In the genomic region with DNA sequence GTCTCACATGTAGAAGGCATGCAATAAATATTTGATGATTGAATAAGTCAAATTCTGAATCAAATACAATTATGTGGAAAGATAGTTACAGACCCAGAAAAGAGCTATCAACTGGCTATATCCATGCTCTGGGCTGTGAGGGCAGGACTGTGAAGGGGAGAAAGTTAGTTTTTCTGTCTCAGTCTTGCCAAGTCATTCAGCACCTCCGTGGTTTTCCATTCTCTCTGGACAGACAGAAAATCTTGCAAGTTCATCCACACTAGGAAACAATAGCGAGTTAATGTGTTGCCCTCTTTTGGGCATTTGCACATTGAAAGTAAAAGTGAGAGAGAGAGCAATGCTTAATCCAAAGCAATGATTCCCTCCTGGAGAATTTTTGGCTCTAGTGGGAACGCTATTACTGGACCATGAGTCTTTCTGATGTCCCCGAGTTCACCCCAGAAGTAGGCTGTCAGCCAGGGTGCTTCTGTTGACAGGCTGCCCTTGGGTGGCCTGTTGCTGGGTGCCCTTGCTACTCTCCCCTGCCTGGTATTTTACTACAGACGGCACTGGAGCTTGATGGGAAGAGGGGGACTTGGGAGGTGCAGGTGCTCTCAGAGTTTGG, we compare ENCODE assay signal across 16 cellular contexts.
A peak's percentile ranks its signal among the peaks of the same experiment; 100 is the strongest.
DNase-seq lines count a peak whose midpoint lies in the region; FAIRE-seq and TF ChIP-seq lines count a peak whose summit lies in the region.
"Had no signal": no experiment of that assay in that cellular context is flagged by ENCODE, and none has a peak within 500 bp of the region (broad histone marks: within the 10 kb centered on the region; RNA-seq: fewer than 3 reads in every experiment).

No MANE protein-coding gene starts in this region.

- DNase-seq in ACHN, result peak; percentile 59
- DNase-seq in SJSA1 (ENCODE audit: low read depth in 1 of 2, low spot score in 2 of 2), result peak; percentile 76 to 79
- DNase-seq in cardiac muscle cell (ENCODE audit: low read depth in 1 of 2, low spot score in 1 of 2), result no peak
- DNase-seq in neural crest cell (ENCODE audit: low read depth, low spot score), result no peak
- no peak for DNase-seq in activated T-cell treated with anti-CD3 and anti-CD28 coated beads for 4 hours
- DNase-seq in SIG-M5 (lab: John Stamatoyannopoulos, UW), result no peak
- no peak for DNase-seq in GM19239 (ENCODE audit: insufficient read length, low spot score)
- DNase-seq in H7, result no peak
- DNase-seq: activated CD8-positive, alpha-beta memory T cell treated with anti-CD3 and anti-CD28 coated beads, Interleukin-2, amount 50 U/mL, for 48 hours; MV-4-11; NK-92 treated with Interleukin-12 subunit alpha and Interleukin-12 subunit beta, amount 100 ng/mL, for 24 hours; spleen had no signal

- H3K9me3 Mint-ChIP-seq in neural crest cell, result no peaks in the 10 kb centered on the region

- in situ Hi-C loops in ACHN (cut with HindIII; ENCODE audit: low pct_ligation_motif_present, low pct_unique_long_range_greater_than_20kb, low sequenced_read_pairs), result no loop called here

- no peak overlapping the region for H3K4me3 Mint-ChIP-seq in neural crest cell
- H3K4me3 Mint-ChIP-seq: activated naive CD8-positive, alpha-beta T cell had no signal

- H3K27ac Mint-ChIP-seq in neural crest cell (ENCODE audit: unreplicated experiment), result peak overlapping the region; percentile 47
- H3K27ac Mint-ChIP-seq: activated naive CD8-positive, alpha-beta T cell had no signal

- H3K36me3 Mint-ChIP-seq in neural crest cell (ENCODE audit: low read depth), result peaks cover 6% of the 10 kb centered on the region
- H3K36me3 Mint-ChIP-seq: activated naive CD8-positive, alpha-beta T cell had no signal

- H3K4me1 ChIP-seq in SJSA1 (replicated peaks) (peaks cover 34% of the 10 kb centered on the region), cardiac muscle cell (ENCODE audit: low read depth) (peaks cover 34% of the 10 kb centered on the region)
- H3K4me1 ChIP-seq: A549 had no signal

- H3K27me3 ChIP-seq in SJSA1 (replicated peaks) (no peaks in the 10 kb centered on the region), cardiac muscle cell (no peaks in the 10 kb centered on the region), H7 (ENCODE audit: control insufficient read depth, insufficient read depth, low read length) (no peaks in the 10 kb centered on the region)
- H3K27me3 ChIP-seq: spleen had no signal

- H3K27me3 Mint-ChIP-seq in neural crest cell (ENCODE audit: low read depth), result no peaks in the 10 kb centered on the region
- H3K27me3 Mint-ChIP-seq: activated naive CD8-positive, alpha-beta T cell had no signal

- H3K27ac ChIP-seq in SJSA1, result peak overlapping the region; percentile 54
- H3K27ac ChIP-seq in cardiac muscle cell, result peak overlapping the region; percentile 83
- H3K27ac ChIP-seq: A549 had no signal

- peaks cover 63% of the 10 kb centered on the region for H3K4me1 Mint-ChIP-seq in neural crest cell

- no peak for FAIRE-seq in GM19239 (lab: Jason Lieb, UNC)
- FAIRE-seq: A549, endothelial cell of umbilical vein had no signal

- no peaks in the 10 kb centered on the region for H3K36me3 ChIP-seq in SJSA1
- no peaks in the 10 kb centered on the region for H3K36me3 ChIP-seq in cardiac muscle cell
- H3K36me3 ChIP-seq in H7 (replicated peaks; ENCODE audit: control insufficient read depth, insufficient read depth, low read length), result no peaks in the 10 kb centered on the region
- H3K36me3 ChIP-seq: spleen had no signal

- H3K9me3 ChIP-seq in SJSA1 (replicated peaks) (no peaks in the 10 kb centered on the region), cardiac muscle cell (ENCODE audit: low read depth) (no peaks in the 10 kb centered on the region)
- H3K9me3 ChIP-seq: A549, spleen had no signal

- TF ChIP-seq CTCF in cardiac muscle cell (IDR thresholded peaks at IDR 0.05; ENCODE audit: low read depth, low read length) (no peak), neural crest cell (conservative IDR thresholded peaks at IDR 0.05) (no peak)

- no peak overlapping the region for H3K4me3 ChIP-seq in SJSA1
- H3K4me3 ChIP-seq in cardiac muscle cell, result no peak overlapping the region
- H3K4me3 ChIP-seq in H7 (ENCODE audit: insufficient read depth, low read depth, low read length), result no peak overlapping the region
- H3K4me3 ChIP-seq: A549, lung, spleen had no signal

Comparison
In these comparisons a context has a peak if more than half of its experiments do, and no peak if none do; other contexts are left out.
1. DNase-seq: peak in ACHN (single experiment) and SJSA1 (2 of 2); none in cardiac muscle cell (0 of 2), neural crest cell (single experiment), activated T-cell treated with anti-CD3 and anti-CD28 coated beads for 4 hours (single experiment), SIG-M5 (single experiment), GM19239 (single experiment) and H7 (single experiment).